In the genomic region with DNA sequence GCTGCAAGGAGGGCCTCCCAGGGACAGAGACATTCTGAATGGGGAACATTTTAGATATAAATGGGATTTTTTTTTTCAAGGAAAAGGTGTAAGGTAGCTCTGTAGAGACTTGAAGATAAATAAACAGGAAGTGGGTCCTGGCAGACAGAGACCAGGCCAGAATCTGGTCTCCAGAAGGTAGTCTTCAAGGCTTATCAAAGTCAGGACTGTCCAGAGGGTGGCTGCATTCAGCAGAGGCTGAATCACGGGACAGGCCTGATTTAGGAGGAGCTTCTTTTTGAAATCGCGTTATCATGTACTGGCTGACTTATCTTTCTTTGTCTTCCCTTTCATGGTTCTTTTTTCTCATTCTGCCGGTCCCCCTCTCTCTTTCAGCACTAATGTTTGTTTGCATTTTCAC, we compare ENCODE assay signal across 12 cellular contexts.
"Had no signal": no experiment of that assay in that cellular context is flagged by ENCODE, and none has a peak within 500 bp of the region (broad histone marks: within the 10 kb centered on the region; RNA-seq: fewer than 3 reads in every experiment).

No MANE protein-coding gene starts in this region.

- H3K27ac Mint-ChIP-seq: activated naive CD4-positive, alpha-beta T cell treated with anti-CD3 and anti-CD28 coated beads, Interleukin-2, amount 10 ng/mL, durations not matched to agents 7 days and 5 days; activated T-helper 2 cell treated with anti-CD3 and anti-CD28 coated beads, Interferon-gamma antibody, Interleukin-2, Interleukin-4, amounts not matched to agents 10 μg/mL and 5 μg/mL and 100 μg/mL, durations not matched to agents 14 hours and 24 hours and 36 hours; mesothelial cell of epicardium; naive B cell; stimulated activated memory B cell treated with anti-CD40 and anti-IgM and Interleukin-4, amounts not matched to agents 10 μg/mL and 1 μg/mL and 100 μg/mL, for 72 hours; T-helper 17 cell had no signal

- H3K4me3 ChIP-seq: body of pancreas, gastroesophageal sphincter, right atrium auricular region had no signal

- H3K36me3 Mint-ChIP-seq: activated naive CD4-positive, alpha-beta T cell treated with anti-CD3 and anti-CD28 coated beads, Interleukin-2, amount 10 ng/mL, durations not matched to agents 7 days and 5 days; mesothelial cell of epicardium; naive B cell; stimulated activated memory B cell treated with anti-CD40 and anti-IgM and Interleukin-4, amounts not matched to agents 10 μg/mL and 1 μg/mL and 100 μg/mL, for 72 hours had no signal

- H3K27ac ChIP-seq: body of pancreas, gastroesophageal sphincter had no signal

- H3K4me1 Mint-ChIP-seq: activated naive CD4-positive, alpha-beta T cell treated with anti-CD3 and anti-CD28 coated beads, Interleukin-2, amount 10 ng/mL, durations not matched to agents 7 days and 5 days; naive B cell; stimulated activated memory B cell treated with anti-CD40 and anti-IgM and Interleukin-4, amounts not matched to agents 10 μg/mL and 1 μg/mL and 100 μg/mL, for 72 hours; T-helper 17 cell had no signal

- H3K27me3 ChIP-seq: right atrium auricular region had no signal

- ATAC-seq: body of pancreas; gastroesophageal sphincter; stimulated activated memory B cell treated with anti-CD40 and anti-IgM and Interleukin-4, amounts not matched to agents 10 μg/mL and 1 μg/mL and 100 μg/mL, for 72 hours; T-helper 17 cell had no signal

- H3K4me3 Mint-ChIP-seq: activated naive CD4-positive, alpha-beta T cell treated with anti-CD3 and anti-CD28 coated beads, Interleukin-2, amount 10 ng/mL, durations not matched to agents 7 days and 5 days; mesothelial cell of epicardium; naive B cell; stimulated activated memory B cell treated with anti-CD40 and anti-IgM and Interleukin-4, amounts not matched to agents 10 μg/mL and 1 μg/mL and 100 μg/mL, for 72 hours; T-helper 17 cell had no signal

- DNase-seq: activated CD4-positive, alpha-beta T cell treated with anti-CD3 and anti-CD28 coated beads, Interleukin-2, amount 50 U/mL, for 1 hour; activated naive CD4-positive, alpha-beta T cell treated with anti-CD3 and anti-CD28 coated beads, Interleukin-2, amount 10 ng/mL, durations not matched to agents 7 days and 5 days; body of pancreas; naive B cell; stimulated activated CD4-positive, alpha-beta T cell treated with anti-CD3 and anti-CD28 coated beads, Interleukin-1b, Interleukin-23, amount 100 ng/mL, for 48 hours; T-helper 17 cell; trophoblast cell had no signal

- H3K36me3 ChIP-seq: gastroesophageal sphincter, right atrium auricular region had no signal

- H3K9me3 ChIP-seq: body of pancreas, gastroesophageal sphincter, right atrium auricular region had no signal

- H3K9me3 Mint-ChIP-seq: activated T-helper 2 cell treated with anti-CD3 and anti-CD28 coated beads, Interferon-gamma antibody, Interleukin-2, Interleukin-4, amounts not matched to agents 10 μg/mL and 5 μg/mL and 100 μg/mL, durations not matched to agents 14 hours and 24 hours and 36 hours; mesothelial cell of epicardium; stimulated activated memory B cell treated with anti-CD40 and anti-IgM and Interleukin-4, amounts not matched to agents 10 μg/mL and 1 μg/mL and 100 μg/mL, for 72 hours had no signal
